26 cellular contexts compared by ENCODE assay signal in the genomic region with DNA sequence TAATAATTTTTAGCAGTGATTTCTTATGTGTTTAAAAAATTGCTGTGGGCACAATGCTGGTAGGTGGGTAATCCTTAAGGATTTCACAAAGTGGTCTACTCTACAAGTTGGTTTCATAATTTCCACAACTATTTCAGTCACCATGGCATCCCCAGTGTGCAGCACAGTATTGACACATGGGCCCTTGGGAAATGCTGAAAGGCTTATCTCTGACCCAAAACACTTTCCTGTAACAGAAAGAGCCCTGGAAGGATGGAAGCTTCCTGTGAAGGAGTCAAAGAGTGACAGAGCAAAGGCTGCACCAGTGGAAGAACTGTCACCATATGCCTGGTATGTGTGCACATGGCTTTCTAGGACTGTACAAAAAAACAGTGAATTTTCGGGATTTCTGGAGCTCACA.
DNase-seq lines count a peak whose midpoint lies in the region; ATAC-seq and TF ChIP-seq lines count a peak whose summit lies in the region.
"Had no signal": no experiment of that assay in that cellular context is flagged by ENCODE, and none has a peak within 500 bp of the region (broad histone marks: within the 10 kb centered on the region; RNA-seq: fewer than 3 reads in every experiment).

No MANE protein-coding gene starts in this region.

- no peaks in the 10 kb centered on the region for H4K20me1 ChIP-seq in BLaER1

- TF ChIP-seq EP300 in sigmoid colon (IDR thresholded peaks at IDR 0.05), result no peak

- no peak for TF ChIP-seq CTCF in sigmoid colon (IDR thresholded peaks at IDR 0.05)

- ATAC-seq in HG02623 (IDR thresholded peaks at IDR 0.05; ENCODE audit: unreplicated experiment), result no peak
- ATAC-seq: activated T-helper 17 cell treated with anti-CD3 and anti-CD28 coated beads, Interleukin-2, amount 50 U/mL, for 72 hours; GM23338; left lobe of liver; Right ventricle myocardium inferior; SK-N-SH treated with all-trans-retinoic acid at 6 μM for 48 hours; stimulated activated effector memory CD8-positive, alpha-beta T cell treated with anti-CD3 and anti-CD28 coated beads, Interleukin-12 subunit alpha, Interleukin-12 subunit beta, amount 100 ng/mL, for 72 hours had no signal

- TF ChIP-seq POLR2A in sigmoid colon (IDR thresholded peaks at IDR 0.05), result no peak

- H3K4me3 ChIP-seq in BLaER1 (no peak overlapping the region), sigmoid colon (no peak overlapping the region)
- H3K4me3 ChIP-seq: GM23338, prostate gland, transverse colon had no signal

- H3K4me2 ChIP-seq in BLaER1, result peak overlapping the region; percentile 53
- H3K4me2 ChIP-seq: GM23338 had no signal

- peaks cover 6% of the 10 kb centered on the region; the same call in 1 of the 2 replicates for H3K36me3 ChIP-seq in BLaER1
- H3K36me3 ChIP-seq in sigmoid colon, result no peaks in the 10 kb centered on the region
- H3K36me3 ChIP-seq: prostate gland had no signal

- no peak overlapping the region for H3K9ac ChIP-seq in BLaER1

- peaks cover 13% of the 10 kb centered on the region for H3K4me1 ChIP-seq in BLaER1
- H3K4me1 ChIP-seq in sigmoid colon, result peaks cover 0 to 6% (median 0%) of the 10 kb centered on the region in 4 donors
- H3K4me1 ChIP-seq: prostate gland, transverse colon had no signal

- H3K9me3 ChIP-seq in BLaER1, result peaks cover 13% of the 10 kb centered on the region
- no peaks in the 10 kb centered on the region for H3K9me3 ChIP-seq in sigmoid colon
- H3K9me3 ChIP-seq: prostate gland, transverse colon had no signal

- in situ Hi-C loops in G401 (cut with HindIII; ENCODE audit: low sequenced_read_pairs), result no loop called here

- H3K27me3 ChIP-seq in BLaER1 (no peaks in the 10 kb centered on the region), sigmoid colon (no peaks in the 10 kb centered on the region)
- H3K27me3 ChIP-seq: transverse colon had no signal

- DNase-seq in G401 (ENCODE audit: low spot score), result peak; percentile 21
- DNase-seq in amniotic epithelial cell (ENCODE audit: low read depth), result peak; percentile 49
- DNase-seq in iris pigment epithelial cell (ENCODE audit: low read depth), result peak; percentile 22
- DNase-seq in DMS153 (lab: John Stamatoyannopoulos, UW), result no peak
- no peak for DNase-seq in sigmoid colon
- DNase-seq: activated CD4-positive, alpha-beta memory T cell treated with anti-CD3 and anti-CD28 coated beads, Interleukin-2, amount 10 ng/mL, durations not matched to agents 7 days and 5 days; activated CD4-positive, CD25-positive, alpha-beta regulatory T cell treated with anti-CD3 and anti-CD28 coated beads, Interleukin-2, amount 50 U/mL, for 72 hours; activated CD8-positive, alpha-beta memory T cell treated with anti-CD3 and anti-CD28 coated beads, Interleukin-2, amount 50 U/mL, for 48 hours; activated naive CD4-positive, alpha-beta T cell treated with anti-CD3 and anti-CD28 coated beads, Interleukin-2, amount 10 ng/mL, durations not matched to agents 7 days and 5 days; amniotic stem cell; hypothalamus; KBM-7; naive B cell; NCI-H1930; NCI-H526; occipital lobe; transverse colon had no signal

- intact Hi-C loops in sigmoid colon (cut with DNase I), result no loop called here

- H3K27ac ChIP-seq in BLaER1, result no peak overlapping the region
- H3K27ac ChIP-seq in sigmoid colon, result no peak overlapping the region
- H3K27ac ChIP-seq: prostate gland, transverse colon had no signal

- 78 to 82% methylated on average over 1 of the region's 1 CpG for WGBS in sigmoid colon, 2 donors

Comparison
In these comparisons a context has a peak if more than half of its experiments do, and no peak if none do; other contexts are left out.
1. DNase-seq: peak in G401 (single experiment), amniotic epithelial cell (single experiment) and iris pigment epithelial cell (single experiment); none in DMS153 (single experiment) and sigmoid colon (single experiment).